ENCODE assay signal across 24 cellular contexts in the genomic region with DNA sequence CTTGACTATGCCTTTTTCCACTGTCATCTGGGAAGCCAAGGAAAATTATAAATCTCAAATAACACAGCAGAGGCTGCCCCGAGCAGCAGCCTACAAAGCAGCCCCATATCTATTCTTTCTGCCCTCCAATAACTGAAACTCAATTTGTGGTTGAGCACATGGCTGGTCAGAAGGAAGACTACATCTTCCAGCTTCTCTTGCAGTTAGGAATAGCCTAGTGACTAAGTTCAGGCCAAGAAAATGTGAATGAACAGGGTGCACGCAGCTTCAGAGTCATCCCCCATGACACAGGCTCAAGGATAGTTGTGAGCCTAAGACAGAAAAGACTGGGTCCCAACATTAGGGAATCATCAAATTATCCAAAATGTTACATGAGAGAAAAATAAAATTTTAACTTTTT.
"Had no signal": no experiment of that assay in that cellular context is flagged by ENCODE, and none has a peak within 500 bp of the region (broad histone marks: within the 10 kb centered on the region; RNA-seq: fewer than 3 reads in every experiment).

No MANE protein-coding gene starts in this region.

- H3K27ac ChIP-seq: SK-N-MC had no signal

- FAIRE-seq: astrocyte, TTC549 had no signal

- DNase-seq: activated CD4-positive, alpha-beta memory T cell treated with anti-CD3 and anti-CD28 coated beads, Interleukin-2, amount 10 ng/mL, durations not matched to agents 7 days and 5 days; activated CD4-positive, alpha-beta T cell treated with anti-CD3 and anti-CD28 coated beads, Interleukin-2, amount 10 ng/mL, durations not matched to agents 7 days and 5 days; activated CD4-positive, CD25-positive, alpha-beta regulatory T cell; activated gamma-delta T cell; activated naive CD4-positive, alpha-beta T cell treated with anti-CD3 and anti-CD28 coated beads for 36 hours; activated T-cell treated with anti-CD3 and anti-CD28 coated beads for 4 hours; activated T-cell treated with anti-CD3 and anti-CD28 coated beads, Interleukin-2, amount 50 U/mL, for 48 hours; amygdala; Kasumi-1; KBM-7; NCI-H1105; NCI-H1436 treated with DMSO at 0.1 percent for 48 hours; NCI-H187; NCI-H2081; NCI-H510A treated with DMSO at 0.1 percent for 48 hours; NCI-H69; SIG-M5; T-cell; T-helper 2 cell; T1000 had no signal

- ATAC-seq: activated T-helper 17 cell treated with anti-CD3 and anti-CD28 coated beads, Interleukin-2, amount 50 U/mL, for 72 hours; T-cell had no signal

- H3K4me3 ChIP-seq: SK-N-MC had no signal
